ENCODE assay signal across 1 cellular context in genomic region chr14:77320238-77320935, GRCh38.
TF ChIP-seq lines count a peak whose summit lies in the region.

A gene with protein sequence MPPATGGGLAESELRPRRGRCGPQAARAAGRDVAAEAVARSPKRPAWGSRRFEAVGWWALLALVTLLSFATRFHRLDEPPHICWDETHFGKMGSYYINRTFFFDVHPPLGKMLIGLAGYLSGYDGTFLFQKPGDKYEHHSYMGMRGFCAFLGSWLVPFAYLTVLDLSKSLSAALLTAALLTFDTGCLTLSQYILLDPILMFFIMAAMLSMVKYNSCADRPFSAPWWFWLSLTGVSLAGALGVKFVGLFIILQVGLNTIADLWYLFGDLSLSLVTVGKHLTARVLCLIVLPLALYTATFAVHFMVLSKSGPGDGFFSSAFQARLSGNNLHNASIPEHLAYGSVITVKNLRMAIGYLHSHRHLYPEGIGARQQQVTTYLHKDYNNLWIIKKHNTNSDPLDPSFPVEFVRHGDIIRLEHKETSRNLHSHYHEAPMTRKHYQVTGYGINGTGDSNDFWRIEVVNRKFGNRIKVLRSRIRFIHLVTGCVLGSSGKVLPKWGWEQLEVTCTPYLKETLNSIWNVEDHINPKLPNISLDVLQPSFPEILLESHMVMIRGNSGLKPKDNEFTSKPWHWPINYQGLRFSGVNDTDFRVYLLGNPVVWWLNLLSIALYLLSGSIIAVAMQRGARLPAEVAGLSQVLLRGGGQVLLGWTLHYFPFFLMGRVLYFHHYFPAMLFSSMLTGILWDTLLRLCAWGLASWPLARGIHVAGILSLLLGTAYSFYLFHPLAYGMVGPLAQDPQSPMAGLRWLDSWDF (minus strand): TSS chr14:77320883. CDS start chr14:77320681, 202 bp downstream.

TF ChIP-seq in A549, 52 proteins besides CTCF, POLR2A, EP300 and RAD21 (continued from another document):
- TF ChIP-seq HMGXB4 (CRISPR knock-in tag; IDR thresholded peaks at IDR 0.05; ENCODE audit: borderline replicate concordance) (no peak), NFE2L2 (conservative IDR thresholded peaks at IDR 0.05; ENCODE audit: low read length) (no peak), HOXB5 (CRISPR knock-in tag; IDR thresholded peaks at IDR 0.05) (no peak), BCL3 (IDR thresholded peaks at IDR 0.05) (peak; percentile 0; the same call in 1 of the 3 replicates), MAFK (IDR thresholded peaks at IDR 0.05; ENCODE audit: partially characterized antibody) (no peak), GATA3 (IDR thresholded peaks at IDR 0.05; ENCODE audit: borderline replicate concordance) (no peak), FOSB (CRISPR knock-in tag; IDR thresholded peaks at IDR 0.05) (no peak), FOSL2 (IDR thresholded peaks at IDR 0.05) (no peak), FOSL2 (CRISPR knock-in tag; IDR thresholded peaks at IDR 0.05) (no peak), USF2 (IDR thresholded peaks at IDR 0.05) (no peak), BHLHE40 (IDR thresholded peaks at IDR 0.05; ENCODE audit: low read depth, low read length) (no peak), ZSCAN20 (CRISPR knock-in tag; IDR thresholded peaks at IDR 0.05) (no peak), CBX2 (IDR thresholded peaks at IDR 0.05; ENCODE audit: borderline replicate concordance, low read depth) (no peak), TP53 (CRISPR knock-in tag; IDR thresholded peaks at IDR 0.05) (no peak), ATOH8 (CRISPR knock-in tag; IDR thresholded peaks at IDR 0.05; ENCODE audit: low read depth) (no peak), CEBPB (IDR thresholded peaks at IDR 0.05) (no peak), ZC3H11A (IDR thresholded peaks at IDR 0.05) (no peak)
- TF ChIP-seq, protein P1, sequence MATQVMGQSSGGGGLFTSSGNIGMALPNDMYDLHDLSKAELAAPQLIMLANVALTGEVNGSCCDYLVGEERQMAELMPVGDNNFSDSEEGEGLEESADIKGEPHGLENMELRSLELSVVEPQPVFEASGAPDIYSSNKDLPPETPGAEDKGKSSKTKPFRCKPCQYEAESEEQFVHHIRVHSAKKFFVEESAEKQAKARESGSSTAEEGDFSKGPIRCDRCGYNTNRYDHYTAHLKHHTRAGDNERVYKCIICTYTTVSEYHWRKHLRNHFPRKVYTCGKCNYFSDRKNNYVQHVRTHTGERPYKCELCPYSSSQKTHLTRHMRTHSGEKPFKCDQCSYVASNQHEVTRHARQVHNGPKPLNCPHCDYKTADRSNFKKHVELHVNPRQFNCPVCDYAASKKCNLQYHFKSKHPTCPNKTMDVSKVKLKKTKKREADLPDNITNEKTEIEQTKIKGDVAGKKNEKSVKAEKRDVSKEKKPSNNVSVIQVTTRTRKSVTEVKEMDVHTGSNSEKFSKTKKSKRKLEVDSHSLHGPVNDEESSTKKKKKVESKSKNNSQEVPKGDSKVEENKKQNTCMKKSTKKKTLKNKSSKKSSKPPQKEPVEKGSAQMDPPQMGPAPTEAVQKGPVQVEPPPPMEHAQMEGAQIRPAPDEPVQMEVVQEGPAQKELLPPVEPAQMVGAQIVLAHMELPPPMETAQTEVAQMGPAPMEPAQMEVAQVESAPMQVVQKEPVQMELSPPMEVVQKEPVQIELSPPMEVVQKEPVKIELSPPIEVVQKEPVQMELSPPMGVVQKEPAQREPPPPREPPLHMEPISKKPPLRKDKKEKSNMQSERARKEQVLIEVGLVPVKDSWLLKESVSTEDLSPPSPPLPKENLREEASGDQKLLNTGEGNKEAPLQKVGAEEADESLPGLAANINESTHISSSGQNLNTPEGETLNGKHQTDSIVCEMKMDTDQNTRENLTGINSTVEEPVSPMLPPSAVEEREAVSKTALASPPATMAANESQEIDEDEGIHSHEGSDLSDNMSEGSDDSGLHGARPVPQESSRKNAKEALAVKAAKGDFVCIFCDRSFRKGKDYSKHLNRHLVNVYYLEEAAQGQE (IDR thresholded peaks at IDR 0.05), result no peak
- TF ChIP-seq, protein P2, sequence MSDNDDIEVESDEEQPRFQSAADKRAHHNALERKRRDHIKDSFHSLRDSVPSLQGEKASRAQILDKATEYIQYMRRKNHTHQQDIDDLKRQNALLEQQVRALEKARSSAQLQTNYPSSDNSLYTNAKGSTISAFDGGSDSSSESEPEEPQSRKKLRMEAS (IDR thresholded peaks at IDR 0.05), result peak; percentile 68
